Comparison of ENCODE assay signal across 27 cellular contexts in the genomic region with DNA sequence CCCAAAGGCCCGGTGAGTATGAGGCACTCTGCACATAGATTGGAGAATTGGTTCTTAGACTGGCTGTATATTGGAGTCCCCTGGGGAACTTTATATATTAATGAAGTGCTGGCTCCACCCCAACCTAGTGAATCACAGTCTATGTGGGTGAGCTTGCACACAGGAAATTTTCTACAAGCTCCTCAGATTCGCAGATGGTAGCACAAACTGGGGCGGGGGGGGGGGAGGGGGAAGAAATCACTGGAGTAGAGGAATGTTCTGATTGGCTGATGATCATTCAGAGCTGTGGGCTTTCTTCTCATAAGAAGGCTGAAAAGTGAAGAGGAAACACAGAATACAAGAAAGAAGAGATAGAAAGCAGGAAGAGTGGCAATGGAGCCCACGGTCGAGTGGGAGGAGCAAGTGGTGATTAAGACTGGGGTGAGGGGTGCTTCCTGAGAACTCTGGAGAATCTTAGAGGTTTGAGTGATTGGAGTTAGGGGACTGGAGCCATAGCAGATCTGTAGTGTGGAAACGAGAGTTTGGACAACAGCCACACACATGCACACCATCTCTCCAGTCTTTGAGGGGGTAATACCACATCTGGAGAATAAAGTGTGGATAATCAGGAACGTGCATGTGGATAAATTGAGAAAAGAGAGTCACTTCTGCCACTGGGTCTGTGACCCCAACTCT.
DNase-seq lines count a peak whose midpoint lies in the region; ATAC-seq and TF ChIP-seq lines count a peak whose summit lies in the region.
"Had no signal": no experiment of that assay in that cellular context is flagged by ENCODE, and none has a peak within 500 bp of the region (broad histone marks: within the 10 kb centered on the region; RNA-seq: fewer than 3 reads in every experiment).

No MANE protein-coding gene starts in this region.

- no peak overlapping the region for H3K4me2 ChIP-seq in SK-N-SH

- H3K36me3 Mint-ChIP-seq in endodermal cell (ENCODE audit: low read depth) = no peaks in the 10 kb centered on the region
- H3K36me3 Mint-ChIP-seq: CD4-positive, alpha-beta memory T cell had no signal

- CTCF ChIA-PET in SK-N-SH (lab: Yijun Ruan, JAX) = no interaction called here

- no peak overlapping the region for H3K4me3 Mint-ChIP-seq in endodermal cell
- H3K4me3 Mint-ChIP-seq: activated naive CD8-positive, alpha-beta T cell treated with anti-CD3 and anti-CD28 coated beads, Interleukin-2, amount 50 U/mL, for 24 hours; activated T-cell treated with anti-CD3 and anti-CD28 coated beads, Interleukin-2, amount 50 U/mL, for 72 hours; CD4-positive, alpha-beta memory T cell; stimulated activated naive CD8-positive, alpha-beta T cell treated with anti-CD3 and anti-CD28 coated beads, Interleukin-15, Interleukin-2, amounts not matched to agents 100 ng/mL and 50 ng/mL, for 24 hours had no signal

- H3K9ac ChIP-seq in SK-N-SH = no peak overlapping the region
- no peak overlapping the region for H3K9ac ChIP-seq in SK-N-MC (ENCODE audit: insufficient read length)
- no peak overlapping the region for H3K9ac ChIP-seq in endodermal cell (ENCODE audit: extremely low read depth, low read length, poor library complexity, severe bottlenecking)
- H3K9ac ChIP-seq: parathyroid adenoma had no signal

- TF ChIP-seq CTCF in SK-N-SH (IDR thresholded peaks at IDR 0.05) (no peak), choroid plexus epithelial cell (conservative IDR thresholded peaks at IDR 0.05; ENCODE audit: low read depth, low read length) (no peak), endodermal cell (conservative IDR thresholded peaks at IDR 0.05) (no peak)

- H3K36me3 ChIP-seq in SK-N-SH (replicated peaks in 1 of 2; ENCODE audit: control insufficient read depth in 1 of 2, insufficient read depth in 2 of 2, low read length in 1 of 2) = no peaks in the 10 kb centered on the region
- no peaks in the 10 kb centered on the region for H3K36me3 ChIP-seq in SK-N-MC (ENCODE audit: insufficient read depth, low read length)
- no peaks in the 10 kb centered on the region for H3K36me3 ChIP-seq in endodermal cell (ENCODE audit: control insufficient read depth, insufficient read depth, low read length)
- H3K36me3 ChIP-seq: HAP-1, left ventricle myocardium inferior, right atrium auricular region had no signal

- peaks cover 12% of the 10 kb centered on the region for H3K4me1 Mint-ChIP-seq in endodermal cell
- H3K4me1 Mint-ChIP-seq: activated naive CD8-positive, alpha-beta T cell treated with anti-CD3 and anti-CD28 coated beads, Interleukin-2, amount 50 U/mL, for 24 hours; CD4-positive, alpha-beta memory T cell had no signal

- no peaks in the 10 kb centered on the region for H3K27me3 Mint-ChIP-seq in endodermal cell (ENCODE audit: insufficient read depth)

- H3K4me1 ChIP-seq in SK-N-SH (ENCODE audit: control insufficient read depth in 1 of 2, insufficient read depth in 2 of 2, low read depth in 1 of 2, low read length in 1 of 2) = peaks cover 0 to 20% of the 10 kb centered on the region in 2 experiments; a peak in 2 of 4 replicates
- H3K4me1 ChIP-seq in endodermal cell (ENCODE audit: control insufficient read depth, insufficient read depth, low read length) = no peaks in the 10 kb centered on the region
- H3K4me1 ChIP-seq: body of pancreas, HAP-1, left ventricle myocardium inferior, parathyroid adenoma, right atrium auricular region, testis had no signal

- H3K27ac ChIP-seq in SK-N-SH (ENCODE audit: low read depth in 2 of 2, low read length in 1 of 2) = no peak overlapping the region
- no peak overlapping the region for H3K27ac ChIP-seq in SK-N-MC
- no peak overlapping the region for H3K27ac ChIP-seq in endodermal cell (ENCODE audit: low read depth, low read length)
- H3K27ac ChIP-seq: 22Rv1, body of pancreas, left ventricle myocardium inferior, parathyroid adenoma, right atrium auricular region, testis had no signal

- no peak for TF ChIP-seq EP300 in SK-N-SH (IDR thresholded peaks at IDR 0.05; ENCODE audit: borderline replicate concordance in 1 of 2, low read depth in 1 of 2, low read length in 1 of 2)

- WGBS in SK-N-SH (ENCODE audit: low lambda C conversion rate) = 59% methylated on average over 5 of the region's 7 CpGs
- 83 to 93% methylated on average over 5 to 6 of the region's 7 CpGs for WGBS in endodermal cell (ENCODE audit: insufficient coverage in 1 of 2, insufficient read length in 1 of 2), 2 experiments

- H3K27me3 ChIP-seq in SK-N-SH (ENCODE audit: insufficient read depth) (no peaks in the 10 kb centered on the region), endodermal cell (ENCODE audit: control insufficient read depth, insufficient read depth, low read length, poor library complexity, severe bottlenecking) (no peaks in the 10 kb centered on the region)
- H3K27me3 ChIP-seq: body of pancreas, right atrium auricular region, testis had no signal

- H2AFZ ChIP-seq in SK-N-SH (ENCODE audit: low read depth) = no peak overlapping the region
- H2AFZ ChIP-seq: parathyroid adenoma had no signal

- H3K4me3 ChIP-seq in SK-N-SH (ENCODE audit: low read depth in 2 of 2, low read length in 1 of 2) = no peak overlapping the region
- peak overlapping the region; percentile 29; the same call in 1 of the 2 replicates for H3K4me3 ChIP-seq in SK-N-MC
- H3K4me3 ChIP-seq in choroid plexus epithelial cell (ENCODE audit: low read depth, low read length) = no peak overlapping the region
- no peak overlapping the region for H3K4me3 ChIP-seq in endodermal cell (ENCODE audit: low read length)
- H3K4me3 ChIP-seq: body of pancreas, HAP-1, left ventricle myocardium inferior, right atrium auricular region, testis had no signal

- H4K20me1 ChIP-seq in SK-N-SH (ENCODE audit: insufficient read depth) = no peaks in the 10 kb centered on the region

- H3K9me3 Mint-ChIP-seq in endodermal cell = no peaks in the 10 kb centered on the region
- H3K9me3 Mint-ChIP-seq: activated naive CD8-positive, alpha-beta T cell treated with anti-CD3 and anti-CD28 coated beads, Interleukin-2, amount 50 U/mL, for 24 hours; activated T-cell treated with anti-CD3 and anti-CD28 coated beads, Interleukin-2, amount 50 U/mL, for 72 hours; stimulated activated naive CD8-positive, alpha-beta T cell treated with anti-CD3 and anti-CD28 coated beads, Interleukin-15, Interleukin-2, amounts not matched to agents 100 ng/mL and 50 ng/mL, for 24 hours had no signal

- peak; percentile 39; the same call in 2 of the 3 replicates for ATAC-seq in SK-N-SH treated with all-trans-retinoic acid at 6 μM for 48 hours
- ATAC-seq: activated naive CD8-positive, alpha-beta T cell treated with anti-CD3 and anti-CD28 coated beads, Interleukin-2, amount 50 U/mL, for 24 hours; activated T-cell treated with anti-CD3 and anti-CD28 coated beads, Interleukin-2, amount 50 U/mL, for 72 hours; body of pancreas had no signal

- TF ChIP-seq RAD21 in SK-N-SH (IDR thresholded peaks at IDR 0.05; ENCODE audit: low read length) = no peak

- no peaks in the 10 kb centered on the region for H3K9me2 ChIP-seq in SK-N-SH

- POLR2A ChIA-PET in SK-N-SH (lab: Yijun Ruan, JAX) = no interaction called here

- DNase-seq in SK-N-SH (no peak), SK-N-MC (ENCODE audit: low read depth, low spot score) (peak; percentile 8), choroid plexus epithelial cell (ENCODE audit: low read depth) (peak; percentile 5), renal cortical epithelial cell (ENCODE audit: low read depth) (peak; percentile 76), NCI-H146 (lab: John Stamatoyannopoulos, UW) (no peak), DMS53 (lab: John Stamatoyannopoulos, UW) (no peak), endodermal cell (no peak)
- DNase-seq: activated naive CD8-positive, alpha-beta T cell treated with anti-CD3 and anti-CD28 coated beads, Interleukin-2, amount 50 U/mL, for 24 hours; activated T-cell treated with anti-CD3 and anti-CD28 coated beads, Interleukin-2, amount 50 U/mL, for 72 hours; body of pancreas; CD4-positive, alpha-beta memory T cell; left ventricle myocardium inferior; mesendoderm; NCI-H1092 treated with DMSO at 0.1 percent for 48 hours; NCI-H187; NCI-H2171; NCI-H82; stimulated activated CD4-positive, alpha-beta T cell treated with anti-CD3 and anti-CD28 coated beads, Interleukin-2, amount 100 ng/mL, for 24 hours; stimulated activated CD8-positive, alpha-beta memory T cell treated with anti-CD3 and anti-CD28 coated beads, Interleukin-4, amount 100 ng/mL, for 48 hours; T-helper 1 cell; testis had no signal

- no peaks in the 10 kb centered on the region for H3F3A ChIP-seq in SK-N-SH (replicated peaks; ENCODE audit: insufficient read depth)

- H3K9me3 ChIP-seq in SK-N-SH (no peaks in the 10 kb centered on the region), SK-N-MC (ENCODE audit: low read depth, low read length) (no peaks in the 10 kb centered on the region), endodermal cell (ENCODE audit: control insufficient read depth, low read length) (no peaks in the 10 kb centered on the region)
- H3K9me3 ChIP-seq: body of pancreas, HAP-1, left ventricle myocardium inferior, right atrium auricular region, testis had no signal

- no peaks in the 10 kb centered on the region for H3K79me2 ChIP-seq in SK-N-SH (ENCODE audit: insufficient read depth)
- H3K79me2 ChIP-seq: parathyroid adenoma had no signal

- H3K27ac Mint-ChIP-seq in endodermal cell = no peak overlapping the region
- H3K27ac Mint-ChIP-seq: activated naive CD8-positive, alpha-beta T cell treated with anti-CD3 and anti-CD28 coated beads, Interleukin-2, amount 50 U/mL, for 24 hours; activated T-cell treated with anti-CD3 and anti-CD28 coated beads, Interleukin-2, amount 50 U/mL, for 72 hours; CD4-positive, alpha-beta memory T cell; stimulated activated naive CD8-positive, alpha-beta T cell treated with anti-CD3 and anti-CD28 coated beads, Interleukin-15, Interleukin-2, amounts not matched to agents 100 ng/mL and 50 ng/mL, for 24 hours had no signal

TF ChIP-seq in SK-N-SH treated with all-trans-retinoic acid at 6 μM for 48 hours, 23 proteins besides CTCF, POLR2A, EP300 and RAD21 (continues in another document):
- TF ChIP-seq ZFP3 (CRISPR knock-in tag; IDR thresholded peaks at IDR 0.05) = no peak
- TF ChIP-seq ARNTL (CRISPR knock-in tag; IDR thresholded peaks at IDR 0.05; ENCODE audit: borderline replicate concordance, low read depth) = no peak
- no peak for TF ChIP-seq ESRRG (CRISPR knock-in tag; IDR thresholded peaks at IDR 0.05)
- TF ChIP-seq SNAI2 (CRISPR knock-in tag; IDR thresholded peaks at IDR 0.05) = no peak

TF ChIP-seq in SK-N-SH, 30 proteins besides CTCF, POLR2A, EP300 and RAD21 (continues in another document):
- TF ChIP-seq GABPA (IDR thresholded peaks at IDR 0.05; ENCODE audit: low read depth) (no peak), RCOR1 (IDR thresholded peaks at IDR 0.05; ENCODE audit: low read length) (no peak), MEF2A (IDR thresholded peaks at IDR 0.05; ENCODE audit: borderline replicate concordance, low read depth) (no peak), POLR2AphosphoS5 (IDR thresholded peaks at IDR 0.05; ENCODE audit: low read depth, low read length) (no peak), SMC3 (IDR thresholded peaks at IDR 0.05; ENCODE audit: low read depth, low read length) (no peak)

Comparison
In these comparisons a context has a peak if more than half of its experiments do, and no peak if none do; other contexts are left out.
1. DNase-seq: peak in SK-N-MC (single experiment), choroid plexus epithelial cell (single experiment) and renal cortical epithelial cell (single experiment); none in SK-N-SH (single experiment), NCI-H146 (single experiment), DMS53 (single experiment) and endodermal cell (single experiment).